22 cellular contexts compared by ENCODE assay signal in genomic region chr2:185522472-185522871, GRCh38.
DNase-seq lines count a peak whose midpoint lies in the region; ATAC-seq and TF ChIP-seq lines count a peak whose summit lies in the region.
"Had no signal": no experiment of that assay in that cellular context is flagged by ENCODE, and none has a peak within 500 bp of the region (broad histone marks: within the 10 kb centered on the region; RNA-seq: fewer than 3 reads in every experiment).

No MANE protein-coding gene starts in this region.

- no peak overlapping the region for H2AFZ ChIP-seq in HCT116 (ENCODE audit: low read depth, low read length, poor library complexity, severe bottlenecking)
- no peak overlapping the region for H2AFZ ChIP-seq in PC-3 (ENCODE audit: low read length)
- H2AFZ ChIP-seq: GM23248 had no signal

- H3K9me2 ChIP-seq in HCT116 (ENCODE audit: insufficient read depth) (0 out of 2 replicates have a peak, but pooled peaks cover 2% of the 10 kb centered on the region), PC-3 (replicated peaks; ENCODE audit: low read length) (no peaks in the 10 kb centered on the region)

- no TSS peak for BruUV-seq in HCT116 (replicated peaks; lab: Mats Ljungman, UMichigan)
- no TSS peak for BruUV-seq in PC-3 (replicated peaks; lab: Mats Ljungman, UMichigan)

- H3K27ac ChIP-seq in HCT116 (ENCODE audit: low read depth, low read length) (no peak overlapping the region), PC-3 (ENCODE audit: low read length) (no peak overlapping the region)
- no peak overlapping the region for H3K27ac ChIP-seq in CD8-positive, alpha-beta memory T cell (ENCODE audit: low read depth, low read length)
- H3K27ac ChIP-seq: GM23248, Peyer's patch, upper lobe of right lung had no signal

- no peaks in the 10 kb centered on the region for H3K27me3 ChIP-seq in HCT116 (ENCODE audit: insufficient read depth, low read length)
- no peaks in the 10 kb centered on the region for H3K27me3 ChIP-seq in PC-3 (ENCODE audit: low read length)
- H3K27me3 ChIP-seq in CD8-positive, alpha-beta memory T cell (ENCODE audit: insufficient read depth, low read length, poor library complexity, severe bottlenecking) = no peaks in the 10 kb centered on the region
- H3K27me3 ChIP-seq: Peyer's patch, upper lobe of right lung had no signal

- H3K4me3 ChIP-seq in HCT116 (replicated peaks in 1 of 2; ENCODE audit: low read depth in 1 of 2, low read length in 2 of 2) (no peak overlapping the region), PC-3 (ENCODE audit: low read length) (no peak overlapping the region), epithelial cell of esophagus (ENCODE audit: low read length) (no peak overlapping the region)
- no peak overlapping the region for H3K4me3 ChIP-seq in CD8-positive, alpha-beta memory T cell (ENCODE audit: low read length)
- H3K4me3 ChIP-seq: GM23248, Peyer's patch, upper lobe of right lung had no signal

- no peaks in the 10 kb centered on the region for H3K9me3 ChIP-seq in HCT116 (ENCODE audit: control insufficient read depth in 1 of 2, insufficient read depth in 1 of 2, low read depth in 1 of 2, low read length in 2 of 2)
- no peaks in the 10 kb centered on the region for H3K9me3 ChIP-seq in PC-3 (ENCODE audit: low read length)
- no peaks in the 10 kb centered on the region for H3K9me3 ChIP-seq in CD8-positive, alpha-beta memory T cell (ENCODE audit: low read length)
- H3K9me3 ChIP-seq: Peyer's patch, upper lobe of right lung had no signal

- RAD21 ChIA-PET in HCT116 (lab: Charles Lee; ENCODE audit: low non-redundant PET in 1 of 2, low total read pairs in 2 of 2, uncharacterized antibody in 2 of 2, unreplicated experiment in 2 of 2) = no interaction called here

- no peak for ATAC-seq in HCT116
- ATAC-seq in PC-3 = no peak; the same call in 1 of the 2 replicates
- ATAC-seq: upper lobe of right lung had no signal

- peaks cover 0 to 2% (median 0%) of the 10 kb centered on the region in 3 donors for H3K36me3 Mint-ChIP-seq in CD8-positive, alpha-beta memory T cell
- H3K36me3 Mint-ChIP-seq: naive B cell had no signal

- H3K4me1 ChIP-seq in HCT116 (ENCODE audit: control insufficient read depth in 1 of 2, insufficient read depth in 2 of 2, low read length in 2 of 2) (no peaks in the 10 kb centered on the region), PC-3 (ENCODE audit: insufficient read depth, low read length) (no peaks in the 10 kb centered on the region)
- H3K4me1 ChIP-seq in CD8-positive, alpha-beta memory T cell (ENCODE audit: insufficient read depth, low read length) = no peaks in the 10 kb centered on the region
- H3K4me1 ChIP-seq: Peyer's patch, upper lobe of right lung had no signal

- no peaks in the 10 kb centered on the region for H3F3A ChIP-seq in PC-3 (ENCODE audit: low read length, unreplicated experiment)

- TF ChIP-seq CTCF in HCT116 (IDR thresholded peaks at IDR 0.05 in 2 of 3, conservative IDR thresholded peaks at IDR 0.05 in 1 of 3; ENCODE audit: borderline replicate concordance in 1 of 3, insufficient read depth in 1 of 3, low read depth in 2 of 3, low read length in 2 of 3) = peak in 1 of 3 experiments; percentile 33; a peak in 2 of 6 replicates
- peak; percentile 56; the same call in 1 of the 2 replicates for TF ChIP-seq CTCF in PC-3 (conservative IDR thresholded peaks at IDR 0.05; ENCODE audit: low read depth, low read length)
- TF ChIP-seq CTCF in epithelial cell of esophagus (IDR thresholded peaks at IDR 0.05; ENCODE audit: insufficient read depth, low read depth, low read length, missing control alignments) = peak; percentile 12

- H4K20me1 ChIP-seq in HCT116 (ENCODE audit: insufficient read depth) (no peaks in the 10 kb centered on the region), PC-3 (ENCODE audit: low read length) (no peaks in the 10 kb centered on the region)

- no peaks in the 10 kb centered on the region for H3K36me3 ChIP-seq in HCT116 (ENCODE audit: control insufficient read depth in 1 of 2, insufficient read depth in 2 of 2, low read length in 2 of 2)
- no peaks in the 10 kb centered on the region for H3K36me3 ChIP-seq in PC-3 (ENCODE audit: low read depth, low read length)
- H3K36me3 ChIP-seq in CD8-positive, alpha-beta memory T cell (ENCODE audit: insufficient read depth, low read length) = no peaks in the 10 kb centered on the region
- H3K36me3 ChIP-seq: Peyer's patch, upper lobe of right lung had no signal

- POLR2A ChIA-PET in HCT116 (lab: Charles Lee) = no interaction called here
- POLR2A ChIA-PET in PC-3 (lab: Charles Lee; ENCODE audit: unreplicated experiment) = no interaction called here
- POLR2A ChIA-PET in HEK293T (lab: Yijun Ruan, JAX) = no interaction called here
- POLR2A ChIA-PET in CD8-positive, alpha-beta memory T cell (lab: Charles Lee) = no interaction called here

- peak; percentile 36 for TF ChIP-seq RAD21 in HCT116 (IDR thresholded peaks at IDR 0.05; ENCODE audit: low read depth)

- no peak for TF ChIP-seq POLR2A in HCT116 (IDR thresholded peaks at IDR 0.05; ENCODE audit: borderline replicate concordance, extremely low read depth, insufficient read depth, insufficient read length)

- no peak overlapping the region for H3K4me3 Mint-ChIP-seq in CD8-positive, alpha-beta memory T cell
- H3K4me3 Mint-ChIP-seq: naive B cell; stimulated activated naive CD8-positive, alpha-beta T cell treated with anti-CD3 and anti-CD28 coated beads, Interleukin-15, Interleukin-2, amounts not matched to agents 100 ng/mL and 50 ng/mL, for 24 hours had no signal

- intact Hi-C loops in HCT116 (cut with micrococcal nuclease) = loop anchor here (1.0 kb wide), 1 partner anchor 734 kb away; no protein-coding TSS in a partner anchor
- intact Hi-C loops in PC-3 (cut with micrococcal nuclease) = no loop called here

- DNase-seq in AML-193 (lab: John Stamatoyannopoulos, UW) (peak; percentile 0 to 8), HCT116 (ENCODE audit: low read depth, low spot score) (no peak), PC-3 (peak; percentile 53), epithelial cell of esophagus (ENCODE audit: low read depth) (peak; percentile 5), HEK293T (ENCODE audit: extremely low spot score) (no peak), Ammon's horn (ENCODE audit: low spot score) (no peak), glomerular visceral epithelial cell (ENCODE audit: extremely low spot score) (no peak)
- no peak for DNase-seq in CD8-positive, alpha-beta memory T cell
- DNase-seq: activated CD4-positive, alpha-beta T cell treated with anti-CD3 and anti-CD28 coated beads, Interleukin-2, amount 50 U/mL, for 1 hour; activated naive CD4-positive, alpha-beta T cell treated with Interleukin-2 at 50 U/mL for 16 hours; activated T-cell treated with anti-CD3 and anti-CD28 coated beads for 4 hours; cerebellar nuclear complex; GM23248; IMR-90; mammary epithelial cell; naive B cell; NCI-H1092; NCI-H2081; Peyer's patch; stimulated activated CD4-positive, alpha-beta T cell treated with anti-CD3 and anti-CD28 coated beads, Interleukin-1b, Interleukin-23, amount 100 ng/mL, for 48 hours; upper lobe of right lung had no signal

- H3K79me2 ChIP-seq in HCT116 (ENCODE audit: insufficient read depth, low read length) (no peaks in the 10 kb centered on the region), PC-3 (ENCODE audit: low read length) (no peaks in the 10 kb centered on the region)

- H3K4me1 Mint-ChIP-seq in CD8-positive, alpha-beta memory T cell = no peaks in the 10 kb centered on the region
- H3K4me1 Mint-ChIP-seq: naive B cell had no signal

- CTCF ChIA-PET in HCT116 (lab: Charles Lee) (no interaction called here), PC-3 (lab: Charles Lee) (no interaction called here), HEK293T (lab: Yijun Ruan, JAX) (no interaction called here)
- CTCF ChIA-PET in CD8-positive, alpha-beta memory T cell (lab: Charles Lee) = no interaction called here

- no peaks in the 10 kb centered on the region for H3K27me3 Mint-ChIP-seq in CD8-positive, alpha-beta memory T cell
- H3K27me3 Mint-ChIP-seq: naive B cell; stimulated activated naive CD8-positive, alpha-beta T cell treated with anti-CD3 and anti-CD28 coated beads, Interleukin-15, Interleukin-2, amounts not matched to agents 100 ng/mL and 50 ng/mL, for 24 hours had no signal

- H3K4me2 ChIP-seq in HCT116 (ENCODE audit: low read length) (no peak overlapping the region), PC-3 (ENCODE audit: low read length) (no peak overlapping the region)

- no peak overlapping the region for H3K27ac Mint-ChIP-seq in CD8-positive, alpha-beta memory T cell
- H3K27ac Mint-ChIP-seq: naive B cell; stimulated activated naive CD8-positive, alpha-beta T cell treated with anti-CD3 and anti-CD28 coated beads, Interleukin-15, Interleukin-2, amounts not matched to agents 100 ng/mL and 50 ng/mL, for 24 hours had no signal

- H3K9ac ChIP-seq in HCT116 (ENCODE audit: low read length) (no peak overlapping the region), PC-3 (ENCODE audit: low read length) (no peak overlapping the region)
- H3K9ac ChIP-seq: GM23248 had no signal

- H3K9me3 Mint-ChIP-seq in CD8-positive, alpha-beta memory T cell = peaks cover 6 to 24% (median 13%) of the 10 kb centered on the region in 5 donors

TF ChIP-seq in HCT116, 20 proteins besides CTCF, POLR2A, EP300 and RAD21:
- no peak for TF ChIP-seq CBX3 (IDR thresholded peaks at IDR 0.05; ENCODE audit: low read depth)
- TF ChIP-seq SIN3A (IDR thresholded peaks at IDR 0.05; ENCODE audit: low read depth) = no peak
- TF ChIP-seq CEBPB (IDR thresholded peaks at IDR 0.05; ENCODE audit: low read depth) = no peak

TF ChIP-seq in HEK293T, 16 proteins besides CTCF, POLR2A, EP300 and RAD21:
- TF ChIP-seq FOXA1 (IDR thresholded peaks at IDR 0.05) (no peak), L3MBTL2 (conservative IDR thresholded peaks at IDR 0.05) (no peak), CTBP1 (IDR thresholded peaks at IDR 0.05; ENCODE audit: borderline replicate concordance) (no peak), FOXM1 (IDR thresholded peaks at IDR 0.05; ENCODE audit: borderline replicate concordance) (no peak), LEF1 (IDR thresholded peaks at IDR 0.05; ENCODE audit: borderline replicate concordance) (no peak), SP1 (IDR thresholded peaks at IDR 0.05) (no peak), ELF4 (IDR thresholded peaks at IDR 0.05) (no peak), ZNF384 (IDR thresholded peaks at IDR 0.05) (no peak), ARNT (IDR thresholded peaks at IDR 0.05) (no peak)

Comparison
In these comparisons a context has a peak if more than half of its experiments do, and no peak if none do; other contexts are left out.
1. DNase-seq: peak in AML-193 (2 of 2), PC-3 (single experiment) and epithelial cell of esophagus (single experiment); none in HCT116 (single experiment), HEK293T (single experiment), Ammon's horn (single experiment), glomerular visceral epithelial cell (single experiment) and CD8-positive, alpha-beta memory T cell (0 of 5).